29 cellular contexts compared by ENCODE assay signal in the genomic region with DNA sequence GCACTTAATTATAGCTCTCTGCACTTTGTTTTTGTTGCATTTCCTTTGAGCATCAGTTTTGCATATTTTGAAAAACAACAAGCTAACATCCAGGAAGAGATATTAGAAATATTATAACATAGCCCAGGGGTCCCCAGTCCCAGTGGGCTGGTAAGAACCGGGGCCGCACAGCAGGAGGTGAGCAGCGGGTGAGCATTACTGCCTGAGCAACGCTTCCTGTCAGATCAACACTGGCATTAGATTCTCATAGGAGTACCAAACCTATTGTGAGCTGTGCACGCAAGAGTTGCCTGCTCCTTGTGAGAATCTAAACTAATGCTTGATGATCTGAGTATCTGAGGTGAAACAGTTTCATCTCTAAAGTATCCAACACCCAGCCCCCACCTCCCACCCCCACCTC.
"Had no signal": no experiment of that assay in that cellular context is flagged by ENCODE, and none has a peak within 500 bp of the region (broad histone marks: within the 10 kb centered on the region; RNA-seq: fewer than 3 reads in every experiment).

No MANE protein-coding gene starts in this region.

- H3K36me3 ChIP-seq: cardiac muscle cell, WERI-Rb-1 had no signal

- H3K27me3 ChIP-seq: cardiac muscle cell had no signal

- H3K4me3 Mint-ChIP-seq: activated CD4-positive, alpha-beta T cell treated with anti-CD3 and anti-CD28 coated beads, Interleukin-2, amount 10 ng/mL, durations not matched to agents 24 days and 14 days; activated CD8-positive, alpha-beta T cell treated with anti-CD3 and anti-CD28 coated beads for 36 hours; activated naive CD8-positive, alpha-beta T cell treated with anti-CD3 and anti-CD28 coated beads for 36 hours; activated T-cell treated with anti-CD3 and anti-CD28 coated beads, Interleukin-2, amount 50 U/mL, for 72 hours; activated T-helper 17 cell treated with anti-CD3 and anti-CD28 coated beads, Interleukin-2, amount 50 U/mL, for 72 hours; central memory CD8-positive, alpha-beta T cell had no signal

- H3K36me3 Mint-ChIP-seq: activated naive CD8-positive, alpha-beta T cell treated with anti-CD3 and anti-CD28 coated beads for 36 hours had no signal

- H3K27me3 Mint-ChIP-seq: activated CD4-positive, alpha-beta T cell treated with anti-CD3 and anti-CD28 coated beads, Interleukin-2, amount 10 ng/mL, durations not matched to agents 24 days and 14 days; activated CD8-positive, alpha-beta T cell treated with anti-CD3 and anti-CD28 coated beads for 36 hours; activated naive CD8-positive, alpha-beta T cell treated with anti-CD3 and anti-CD28 coated beads for 36 hours; activated T-helper 17 cell treated with anti-CD3 and anti-CD28 coated beads, Interleukin-2, amount 50 U/mL, for 72 hours; central memory CD8-positive, alpha-beta T cell had no signal

- DNase-seq: activated CD4-positive, alpha-beta T cell treated with anti-CD3 and anti-CD28 coated beads, Interleukin-2, amount 10 ng/mL, durations not matched to agents 24 days and 14 days; activated CD4-positive, alpha-beta T cell treated with anti-CD3 and anti-CD28 coated beads, Interleukin-2, amount 50 U/mL, for 4 hours; activated CD8-positive, alpha-beta T cell treated with anti-CD3 and anti-CD28 coated beads for 36 hours; activated effector memory CD4-positive, alpha-beta T cell treated with anti-CD3 and anti-CD28 coated beads, Interleukin-2, amount 50 U/mL, for 16 hours; activated naive CD4-positive, alpha-beta T cell; activated naive CD4-positive, alpha-beta T cell treated with anti-CD3 and anti-CD28 coated beads, Interleukin-2, amount 50 U/mL, for 16 hours; activated naive CD8-positive, alpha-beta T cell treated with anti-CD3 and anti-CD28 coated beads for 36 hours; activated T-cell treated with anti-CD3 and anti-CD28 coated beads, Interleukin-2, amount 50 U/mL, for 1 hour; activated T-cell treated with anti-CD3 and anti-CD28 coated beads, Interleukin-2, amount 50 U/mL, for 72 hours; amniotic stem cell; aorta; MM.1S; MV-4-11; NCI-H1092; NCI-H1694; NCI-H1930; NCI-H2081 treated with DMSO at 0.1 percent for 48 hours; NCI-H510A; NCI-H526; PC-3; SIG-M5; SW 1271; T1000; WERI-Rb-1 had no signal

- ATAC-seq: activated CD8-positive, alpha-beta T cell treated with anti-CD3 and anti-CD28 coated beads for 36 hours; activated T-cell treated with anti-CD3 and anti-CD28 coated beads, Interleukin-2, amount 50 U/mL, for 72 hours; activated T-helper 17 cell treated with anti-CD3 and anti-CD28 coated beads, Interleukin-2, amount 50 U/mL, for 72 hours; PC-3; Right ventricle myocardium inferior; SK-N-SH treated with all-trans-retinoic acid at 6 μM for 48 hours had no signal

- H3K27ac Mint-ChIP-seq: activated CD4-positive, alpha-beta T cell treated with anti-CD3 and anti-CD28 coated beads, Interleukin-2, amount 10 ng/mL, durations not matched to agents 24 days and 14 days; activated CD8-positive, alpha-beta T cell treated with anti-CD3 and anti-CD28 coated beads for 36 hours; activated naive CD8-positive, alpha-beta T cell treated with anti-CD3 and anti-CD28 coated beads for 36 hours; activated T-cell treated with anti-CD3 and anti-CD28 coated beads, Interleukin-2, amount 50 U/mL, for 72 hours; activated T-helper 17 cell treated with anti-CD3 and anti-CD28 coated beads, Interleukin-2, amount 50 U/mL, for 72 hours had no signal

- H3K9me3 Mint-ChIP-seq: activated CD4-positive, alpha-beta T cell treated with anti-CD3 and anti-CD28 coated beads, Interleukin-2, amount 10 ng/mL, durations not matched to agents 24 days and 14 days; activated CD8-positive, alpha-beta T cell treated with anti-CD3 and anti-CD28 coated beads for 36 hours had no signal

- H3K4me1 Mint-ChIP-seq: activated CD4-positive, alpha-beta T cell treated with anti-CD3 and anti-CD28 coated beads, Interleukin-2, amount 10 ng/mL, durations not matched to agents 24 days and 14 days; activated naive CD8-positive, alpha-beta T cell treated with anti-CD3 and anti-CD28 coated beads for 36 hours; activated T-helper 17 cell treated with anti-CD3 and anti-CD28 coated beads, Interleukin-2, amount 50 U/mL, for 72 hours; central memory CD8-positive, alpha-beta T cell had no signal

- H3K4me3 ChIP-seq: cardiac muscle cell had no signal
